In genomic region chr20:50724851-50725721, GRCh38 we compare ENCODE assay signal across 1 cellular context.
TF ChIP-seq lines count a peak whose summit lies in the region.

No MANE protein-coding gene starts in this region.

TF ChIP-seq in K562, 482 proteins besides CTCF, POLR2A, EP300 and RAD21 (continued from another document and continues in another):
- no peak for TF ChIP-seq HMGXB4 (CRISPR knock-in tag; IDR thresholded peaks at IDR 0.05)
- no peak for TF ChIP-seq TAF15 (IDR thresholded peaks at IDR 0.05; ENCODE audit: low read depth, low read length)
- no peak for TF ChIP-seq ZNF165 (CRISPR knock-in tag; IDR thresholded peaks at IDR 0.05; ENCODE audit: borderline replicate concordance)
- no peak for TF ChIP-seq CBX8 (IDR thresholded peaks at IDR 0.05; ENCODE audit: borderline replicate concordance, extremely low read depth, low read depth, low read length, poor library complexity, severe bottlenecking)
- peak; percentile 11; the same call in 1 of the 2 replicates for TF ChIP-seq SOX6 (IDR thresholded peaks at IDR 0.05)
- no peak for TF ChIP-seq E4F1 (CRISPR knock-in tag; IDR thresholded peaks at IDR 0.05; ENCODE audit: borderline replicate concordance)
- TF ChIP-seq ZNF41 (CRISPR knock-in tag; conservative IDR thresholded peaks at IDR 0.05), result no peak
- TF ChIP-seq BRF1 (IDR thresholded peaks at IDR 0.05; ENCODE audit: borderline replicate concordance, extremely low read depth, insufficient read length), result no peak
- no peak for TF ChIP-seq ZNF384 (IDR thresholded peaks at IDR 0.05; ENCODE audit: low read depth, low read length)
- TF ChIP-seq PCBP1 (IDR thresholded peaks at IDR 0.05; ENCODE audit: low read depth, low read length, poor library complexity, severe bottlenecking), result no peak
- no peak for TF ChIP-seq GTF2E2 (tag; IDR thresholded peaks at IDR 0.05)
- TF ChIP-seq HNRNPL (IDR thresholded peaks at IDR 0.05; ENCODE audit: low read depth, low read length), result no peak
- TF ChIP-seq MLLT1 (IDR thresholded peaks at IDR 0.05), result peak in 1 of 2 experiments; percentile 67; a peak in 1 of 4 replicates
- no peak for TF ChIP-seq STAT5B (CRISPR knock-in tag; IDR thresholded peaks at IDR 0.05)
- no peak for TF ChIP-seq PHB (CRISPR knock-in tag; IDR thresholded peaks at IDR 0.05)
- TF ChIP-seq NCOR1 (IDR thresholded peaks at IDR 0.05), result no peak; the same call in 1 of the 2 replicates
- no peak; the same call in none of the 2 replicates for TF ChIP-seq CXXC5 (CRISPR knock-in tag; IDR thresholded peaks at IDR 0.05)
- no peak for TF ChIP-seq ZNF398 (CRISPR knock-in tag; IDR thresholded peaks at IDR 0.05)
- no peak for TF ChIP-seq MAFK (IDR thresholded peaks at IDR 0.05; ENCODE audit: low read length)
- TF ChIP-seq CHD4 (IDR thresholded peaks at IDR 0.05; ENCODE audit: insufficient read depth, insufficient replicate concordance, low read depth, low read length, poor library complexity, severe bottlenecking), result no peak
- no peak for TF ChIP-seq ZNF253 (CRISPR knock-in tag; conservative IDR thresholded peaks at IDR 0.05)
- no peak for TF ChIP-seq SP2 (IDR thresholded peaks at IDR 0.05; ENCODE audit: extremely low read depth, low read depth, low read length, poor library complexity, severe bottlenecking)
- no peak for TF ChIP-seq MCM5 (IDR thresholded peaks at IDR 0.05; ENCODE audit: low read depth)
- TF ChIP-seq CTBP1 (IDR thresholded peaks at IDR 0.05; ENCODE audit: borderline replicate concordance), result peak; percentile 52
- no peak for TF ChIP-seq ZNF318 (IDR thresholded peaks at IDR 0.05; ENCODE audit: borderline replicate concordance in 1 of 2, low read depth in 1 of 2)
- TF ChIP-seq E2F8 (IDR thresholded peaks at IDR 0.05; ENCODE audit: low read depth, partially characterized antibody), result peak; percentile 40
- no peak for TF ChIP-seq CCNT2 (IDR thresholded peaks at IDR 0.05; ENCODE audit: borderline replicate concordance, extremely low read depth, insufficient read length, low read depth, low read length)
- TF ChIP-seq COPS2 (conservative IDR thresholded peaks at IDR 0.05), result no peak
- TF ChIP-seq ZNF644 (tag; IDR thresholded peaks at IDR 0.05; ENCODE audit: low read depth), result no peak
- no peak for TF ChIP-seq SETDB1 (IDR thresholded peaks at IDR 0.05; ENCODE audit: low read length)
- TF ChIP-seq CHD1 (IDR thresholded peaks at IDR 0.05; ENCODE audit: low read length), result no peak
- TF ChIP-seq KLF10 (CRISPR knock-in tag; IDR thresholded peaks at IDR 0.05), result no peak
- TF ChIP-seq NFATC3 (IDR thresholded peaks at IDR 0.05), result no peak
- TF ChIP-seq ILK (tag; IDR thresholded peaks at IDR 0.05; ENCODE audit: borderline replicate concordance, low read depth), result no peak
- TF ChIP-seq ESRRA (IDR thresholded peaks at IDR 0.05; ENCODE audit: borderline replicate concordance, low read depth), result no peak
- TF ChIP-seq DLX4 (CRISPR knock-in tag; IDR thresholded peaks at IDR 0.05), result no peak
- peak; percentile 33; the same call in 1 of the 2 replicates for TF ChIP-seq SUPT5H (IDR thresholded peaks at IDR 0.05)
- TF ChIP-seq BHLHE40 (IDR thresholded peaks at IDR 0.05; ENCODE audit: low read length), result peak; percentile 57
- no peak for TF ChIP-seq HMG20B (CRISPR knock-in tag; IDR thresholded peaks at IDR 0.05)
- TF ChIP-seq CSDE1 (IDR thresholded peaks at IDR 0.05), result no peak
- no peak for TF ChIP-seq KAT2B (IDR thresholded peaks at IDR 0.05; ENCODE audit: low read depth, low read length)
- peak in 1 of 2 experiments; percentile 45; a peak in 1 of 4 replicates for TF ChIP-seq NRF1 (conservative IDR thresholded peaks at IDR 0.05 in 1 of 2, IDR thresholded peaks at IDR 0.05 in 1 of 2)
- no peak for TF ChIP-seq NR3C1 (CRISPR knock-in tag; IDR thresholded peaks at IDR 0.05)
